Comparison of ENCODE assay signal across 8 cellular contexts in the genomic region with DNA sequence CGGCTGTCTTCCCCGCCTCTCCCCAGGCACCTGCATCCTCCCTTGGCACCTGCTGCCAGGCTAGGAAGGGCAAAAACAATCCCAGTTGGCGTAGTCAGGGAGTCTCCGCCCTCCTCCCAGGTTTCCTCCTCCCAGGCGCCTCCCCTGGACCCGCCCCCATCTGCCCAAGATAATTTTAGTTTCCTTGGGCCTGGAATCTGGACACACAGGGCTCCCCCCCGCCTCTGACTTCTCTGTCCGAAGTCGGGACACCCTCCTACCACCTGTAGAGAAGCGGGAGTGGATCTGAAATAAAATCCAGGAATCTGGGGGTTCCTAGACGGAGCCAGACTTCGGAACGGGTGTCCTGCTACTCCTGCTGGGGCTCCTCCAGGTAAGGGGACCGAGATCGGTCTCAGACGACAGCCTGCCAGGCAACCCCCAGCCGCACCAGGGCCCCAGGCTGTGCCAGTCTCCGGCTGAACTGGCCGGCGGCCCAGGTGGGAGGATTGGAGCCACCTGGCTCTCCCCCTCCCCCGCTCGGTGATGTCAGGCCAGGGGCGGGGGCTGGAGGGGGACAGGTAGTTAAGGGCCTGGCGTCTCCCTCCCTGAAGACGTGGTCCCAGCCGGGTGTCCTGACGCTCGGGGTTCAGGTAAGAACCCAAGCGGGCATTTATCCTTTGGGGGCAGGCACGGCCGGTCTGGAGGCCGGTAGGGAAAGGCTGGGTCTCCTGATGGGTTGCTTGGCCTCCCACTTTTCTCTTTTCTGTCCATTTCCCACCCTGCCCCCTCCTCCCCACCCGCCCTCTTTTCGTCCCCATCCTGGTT. TPM values are rescaled to one million over a fixed set of nuclear protein-coding genes. Genes with fewer than 3 reads are reported as not detected.
DNase-seq lines count a peak whose midpoint lies in the region; ATAC-seq and TF ChIP-seq lines count a peak whose summit lies in the region.

A gene (plus strand): TSS at position 178 of the 807 bp plus-strand sequence. CDS start 4,364 bp downstream, outside the sequence.

- ATAC-seq in GM23338: peak; percentile 27
- peak; percentile 25 to 42 for ATAC-seq in naive B cell (ENCODE audit: low read depth in 2 of 2)
- no peak for ATAC-seq in HG03097 (IDR thresholded peaks at IDR 0.05; ENCODE audit: low FRiP score, unreplicated experiment)

- H3F3A ChIP-seq in GM23338 (replicated peaks; ENCODE audit: low read depth): peaks cover 22% of the 10 kb centered on the region

- H3K4me1 Mint-ChIP-seq in GM23338 (peaks cover 41% of the 10 kb centered on the region), endodermal cell (peaks cover 28% of the 10 kb centered on the region), naive B cell (peaks cover 28 to 47% (median 36%) of the 10 kb centered on the region in 3 donors)

- DNase-seq in GM23338 (ENCODE audit: low spot score) (peak; percentile 82), NCI-H526 treated with DMSO at 0.1 percent for 48 hours (lab: John Stamatoyannopoulos, UW) (peak; percentile 46), endodermal cell (peak; percentile 93), naive B cell (peak; percentile 37), KBM-7 (no peak), foreskin fibroblast (no peak)
- no peak for DNase-seq in activated CD4-positive, CD25-positive, alpha-beta regulatory T cell (lab: John Stamatoyannopoulos, UW)

- H3K9me3 Mint-ChIP-seq in GM23338 (no peaks in the 10 kb centered on the region; the same call in 2 of the 3 replicates), endodermal cell (no peaks in the 10 kb centered on the region), naive B cell (peaks cover 0 to 1% (median 0%) of the 10 kb centered on the region in 7 donors)

- H3K27me3 ChIP-seq in GM23338 (ENCODE audit: insufficient read depth) (no peaks in the 10 kb centered on the region), endodermal cell (ENCODE audit: control insufficient read depth, insufficient read depth, low read length, poor library complexity, severe bottlenecking) (no peaks in the 10 kb centered on the region)

- H3K36me3 Mint-ChIP-seq in GM23338 (ENCODE audit: low read depth): 0 out of 3 replicates have a peak, but pooled peaks cover 3% of the 10 kb centered on the region
- H3K36me3 Mint-ChIP-seq in endodermal cell (ENCODE audit: low read depth): peaks cover 5% of the 10 kb centered on the region
- H3K36me3 Mint-ChIP-seq in naive B cell: no peaks in the 10 kb centered on the region

- peak within 1 kb of the TSS; percentile 90 for H3K27ac Mint-ChIP-seq in GM23338
- peak within 1 kb of the TSS; percentile 98 for H3K27ac Mint-ChIP-seq in endodermal cell
- peak within 1 kb of the TSS in 4 of 6 donors; percentile 64 to 98 (median 82) for H3K27ac Mint-ChIP-seq in naive B cell

- H3K9ac ChIP-seq in endodermal cell (ENCODE audit: extremely low read depth, low read length, poor library complexity, severe bottlenecking): peak within 1 kb of the TSS; percentile 86

- peaks cover 18% of the 10 kb centered on the region for H3K79me2 ChIP-seq in GM23338 (replicated peaks; ENCODE audit: insufficient read depth)

- TF ChIP-seq CTCF in GM23338 (conservative IDR thresholded peaks at IDR 0.05; ENCODE audit: low read depth in 2 of 2) (no peak), endodermal cell (conservative IDR thresholded peaks at IDR 0.05) (no peak), foreskin fibroblast (IDR thresholded peaks at IDR 0.05; ENCODE audit: low read depth, low read length) (no peak)

- H3K36me3 ChIP-seq in GM23338 (ENCODE audit: insufficient read depth): no peaks in the 10 kb centered on the region
- peaks cover 3% of the 10 kb centered on the region for H3K36me3 ChIP-seq in endodermal cell (ENCODE audit: control insufficient read depth, insufficient read depth, low read length)

- no peaks in the 10 kb centered on the region for H3K9me2 ChIP-seq in GM23338 (ENCODE audit: insufficient read depth)

- H3K4me2 ChIP-seq in GM23338: peak within 1 kb of the TSS; percentile 100

- 8 to 12% methylated on average over 15 to 34 of the region's 34 CpGs for WGBS in endodermal cell (ENCODE audit: insufficient coverage in 1 of 2, insufficient read length in 1 of 2), 2 experiments

- H3K4me3 Mint-ChIP-seq in GM23338 (peak within 1 kb of the TSS; percentile 88), endodermal cell (peak within 1 kb of the TSS; percentile 88), naive B cell (peak within 1 kb of the TSS; percentile 79 to 92 (median 86))

- peak within 1 kb of the TSS; percentile 96 for H3K27ac ChIP-seq in GM23338 (ENCODE audit: low read depth)
- H3K27ac ChIP-seq in endodermal cell (ENCODE audit: low read depth, low read length): no peak within 1 kb of the TSS

- peak within 1 kb of the TSS; percentile 98 for H3K4me3 ChIP-seq in GM23338
- H3K4me3 ChIP-seq in endodermal cell (ENCODE audit: low read length): peak within 1 kb of the TSS; percentile 87
- H3K4me3 ChIP-seq in foreskin fibroblast (ENCODE audit: low read depth in 1 of 2, low read length in 2 of 2): no peak within 1 kb of the TSS

- no peaks in the 10 kb centered on the region for H3K9me3 ChIP-seq in endodermal cell (ENCODE audit: control insufficient read depth, low read length)

- H3K4me1 ChIP-seq in GM23338 (ENCODE audit: insufficient read depth) (peaks cover 33% of the 10 kb centered on the region), endodermal cell (ENCODE audit: control insufficient read depth, insufficient read depth, low read length) (peaks cover 5% of the 10 kb centered on the region)

- no peaks in the 10 kb centered on the region for H4K20me1 ChIP-seq in GM23338 (replicated peaks; ENCODE audit: insufficient read depth)

- in situ Hi-C loops in KBM-7 (cut with MboI; ENCODE audit: low pct_unique_long_range_greater_than_20kb, low sequenced_read_pairs): no loop called here

- H3K27me3 Mint-ChIP-seq in GM23338 (ENCODE audit: insufficient read depth, low read depth, poor library complexity) (peaks cover 18% of the 10 kb centered on the region), endodermal cell (ENCODE audit: insufficient read depth) (no peaks in the 10 kb centered on the region), naive B cell (peaks cover 5 to 60% (median 56%) of the 10 kb centered on the region in 3 donors)

- H2AFZ ChIP-seq in GM23338: peak within 1 kb of the TSS; percentile 93

TF ChIP-seq in GM23338, 12 proteins besides CTCF, POLR2A, EP300 and RAD21:
- peak; percentile 80 for TF ChIP-seq CREB1 (CRISPR knock-in tag; IDR thresholded peaks at IDR 0.05; ENCODE audit: low read depth)
- TF ChIP-seq POLR2AphosphoS5 (IDR thresholded peaks at IDR 0.05; ENCODE audit: low read depth): peak; percentile 43
- no peak for TF ChIP-seq ZNF331 (CRISPR knock-in tag; IDR thresholded peaks at IDR 0.05; ENCODE audit: low read depth)

RNA-seq across cellular contexts. Expression of the gene that starts here (rescaled TPM):
- 23.1 and 28.9 TPM in 2 replicates for total RNA-seq in GM23338 (2014; rRNA removed; shearing (Covaris generic))
- polyA plus RNA-seq in GM23338 (2016; fragmentation: Nextera tagmentation; extraction: Ambion mirVana) (12.8 and 13.1 TPM in 2 replicates), naive B cell (ENCODE audit: low read depth in 6 of 6) (under 1 TPM in 3 of 6 donors, not detected in 3; 0.23 to 0.65 (median 0.29) TPM)
- 10 to 100 TPM; 54.6 to 73.9 TPM for total RNA-seq in endodermal cell
- polyA plus RNA-seq in endodermal cell (2013, experiment 1 of 2): 6.1 TPM
- polyA plus RNA-seq in endodermal cell (2013, experiment 2 of 2): 4.4 TPM

Comparison
In these comparisons a context has a peak if more than half of its experiments do, and no peak if none do; other contexts are left out.
1. Peak in DNase-seq and ATAC-seq in naive B cell; RNA of the gene not detected or under 1 TPM.
2. DNase-seq: peak in GM23338 (single experiment), NCI-H526 treated with DMSO at 0.1 percent for 48 hours (single experiment) and endodermal cell (single experiment); none in KBM-7 (single experiment), activated CD4-positive, CD25-positive, alpha-beta regulatory T cell (0 of 4) and foreskin fibroblast (0 of 2).
3. H3K4me3 ChIP-seq: peak in GM23338 (single experiment) and endodermal cell (single experiment); none in foreskin fibroblast (0 of 2).
4. Peak in every context shown above with its lines, with median percentiles within 50 percentile points of each other: H3K27ac Mint-ChIP-seq and H3K4me3 Mint-ChIP-seq.